11 cellular contexts compared by ENCODE assay signal in genomic region chr7:22660732-22661131, GRCh38.
DNase-seq lines count a peak whose midpoint lies in the region; ATAC-seq and TF ChIP-seq lines count a peak whose summit lies in the region.
"Had no signal": no experiment of that assay in that cellular context is flagged by ENCODE, and none has a peak within 500 bp of the region (broad histone marks: within the 10 kb centered on the region; RNA-seq: fewer than 3 reads in every experiment).

No MANE protein-coding gene starts in this region.

- peaks cover 2% of the 10 kb centered on the region; the same call in 1 of the 2 replicates for H3F3A ChIP-seq in PC-9 (ENCODE audit: insufficient read depth, low read depth)

- DNase-seq in Calu3 (no peak), PC-9 (no peak), iPS-NIHi7 (ENCODE audit: extremely low spot score) (peak; percentile 66), testis (no peak), HK-2 (ENCODE audit: unreplicated experiment) (no peak)
- DNase-seq in activated T-cell treated with anti-CD3 and anti-CD28 coated beads, Interleukin-2, amount 50 U/mL, for 72 hours: no peak
- DNase-seq: small intestine had no signal

- no peaks in the 10 kb centered on the region for H3K9me2 ChIP-seq in PC-9 (ENCODE audit: insufficient read depth)

- H3K4me3 ChIP-seq in PC-9 (no peak overlapping the region), testis (no peak overlapping the region)
- H3K4me3 ChIP-seq: gastroesophageal sphincter had no signal

- 69 to 84% methylated on average over 3 of the region's 3 CpGs for WGBS in testis, 2 donors

- no peak overlapping the region for H3K27ac ChIP-seq in PC-9
- no peak overlapping the region for H3K27ac ChIP-seq in testis
- H3K27ac ChIP-seq: gastroesophageal sphincter had no signal

- no peaks in the 10 kb centered on the region for H3K9me3 Mint-ChIP-seq in Calu3 (ENCODE audit: low read depth, unreplicated experiment)
- no peaks in the 10 kb centered on the region for H3K9me3 Mint-ChIP-seq in activated T-cell treated with anti-CD3 and anti-CD28 coated beads, Interleukin-2, amount 50 U/mL, for 72 hours
- no peaks in the 10 kb centered on the region for H3K9me3 Mint-ChIP-seq in activated T-helper 17 cell treated with anti-CD3 and anti-CD28 coated beads, Interleukin-2, amount 50 U/mL, for 72 hours

- H3K27me3 Mint-ChIP-seq in Calu3 (ENCODE audit: unreplicated experiment): no peaks in the 10 kb centered on the region
- peaks cover 31% of the 10 kb centered on the region for H3K27me3 Mint-ChIP-seq in activated T-cell treated with anti-CD3 and anti-CD28 coated beads, Interleukin-2, amount 50 U/mL, for 72 hours (ENCODE audit: low read depth)
- H3K27me3 Mint-ChIP-seq in activated T-helper 17 cell treated with anti-CD3 and anti-CD28 coated beads, Interleukin-2, amount 50 U/mL, for 72 hours: peaks cover 12% of the 10 kb centered on the region

- H3K4me1 ChIP-seq in PC-9 (replicated peaks; ENCODE audit: insufficient read depth) (peaks cover 11% of the 10 kb centered on the region), testis (no peaks in the 10 kb centered on the region)
- H3K4me1 ChIP-seq: gastroesophageal sphincter had no signal

- peaks cover 38% of the 10 kb centered on the region for H3K4me1 Mint-ChIP-seq in Calu3 (ENCODE audit: low read depth, unreplicated experiment)
- H3K4me1 Mint-ChIP-seq in activated T-cell treated with anti-CD3 and anti-CD28 coated beads, Interleukin-2, amount 50 U/mL, for 72 hours (ENCODE audit: low read depth): peaks cover 43% of the 10 kb centered on the region
- H3K4me1 Mint-ChIP-seq in activated T-helper 17 cell treated with anti-CD3 and anti-CD28 coated beads, Interleukin-2, amount 50 U/mL, for 72 hours: peaks cover 17% of the 10 kb centered on the region

- no peak overlapping the region for H3K4me2 ChIP-seq in PC-9

- no TSS peak for BruUV-seq in Calu3 (replicated peaks; lab: Mats Ljungman, UMichigan)
- BruUV-seq in PC-9 (replicated peaks; lab: Mats Ljungman, UMichigan): no TSS peak

- H3K36me3 ChIP-seq in PC-9 (ENCODE audit: low read depth) (no peaks in the 10 kb centered on the region), testis (ENCODE audit: low read depth, missing control alignments) (no peaks in the 10 kb centered on the region)
- H3K36me3 ChIP-seq: gastroesophageal sphincter had no signal

- H3K36me3 Mint-ChIP-seq in Calu3 (ENCODE audit: insufficient read depth, unreplicated experiment): peaks cover 5% of the 10 kb centered on the region
- H3K36me3 Mint-ChIP-seq in activated T-cell treated with anti-CD3 and anti-CD28 coated beads, Interleukin-2, amount 50 U/mL, for 72 hours (ENCODE audit: insufficient read depth in 2 of 2): no peaks in the 10 kb centered on the region
- H3K36me3 Mint-ChIP-seq in activated T-helper 17 cell treated with anti-CD3 and anti-CD28 coated beads, Interleukin-2, amount 50 U/mL, for 72 hours (ENCODE audit: low read depth): no peaks in the 10 kb centered on the region

- TF ChIP-seq POLR2A in testis (IDR thresholded peaks at IDR 0.05): no peak

- no peaks in the 10 kb centered on the region for H4K20me1 ChIP-seq in PC-9 (ENCODE audit: insufficient read depth)

- H3K9me3 ChIP-seq in PC-9 (ENCODE audit: insufficient read depth, low read depth) (no peaks in the 10 kb centered on the region), testis (no peaks in the 10 kb centered on the region)
- H3K9me3 ChIP-seq: gastroesophageal sphincter had no signal

- H3K4me3 Mint-ChIP-seq in Calu3 (ENCODE audit: low read depth, unreplicated experiment): no peak overlapping the region
- no peak overlapping the region for H3K4me3 Mint-ChIP-seq in activated T-cell treated with anti-CD3 and anti-CD28 coated beads, Interleukin-2, amount 50 U/mL, for 72 hours
- H3K4me3 Mint-ChIP-seq in activated T-helper 17 cell treated with anti-CD3 and anti-CD28 coated beads, Interleukin-2, amount 50 U/mL, for 72 hours: no peak overlapping the region
- H3K4me3 Mint-ChIP-seq: T-helper 1 cell treated with Interleukin-12 subunit alpha and Interleukin-12 subunit beta and Interleukin-4 antibody, amounts not matched to agents 30 μg/mL and 1 μg/mL, for 36 hours had no signal

- no peak overlapping the region for H3K27ac Mint-ChIP-seq in Calu3 (ENCODE audit: unreplicated experiment)
- H3K27ac Mint-ChIP-seq in activated T-cell treated with anti-CD3 and anti-CD28 coated beads, Interleukin-2, amount 50 U/mL, for 72 hours: no peak overlapping the region
- no peak overlapping the region for H3K27ac Mint-ChIP-seq in activated T-helper 17 cell treated with anti-CD3 and anti-CD28 coated beads, Interleukin-2, amount 50 U/mL, for 72 hours
- H3K27ac Mint-ChIP-seq: T-helper 1 cell treated with Interleukin-12 subunit alpha and Interleukin-12 subunit beta and Interleukin-4 antibody, amounts not matched to agents 30 μg/mL and 1 μg/mL, for 36 hours had no signal

- CTCF ChIA-PET in Calu3 (lab: Charles Lee): interaction anchor here (0.7 to 1.6 kb wide), 3 partner anchors 26 to 48 kb away, joined by 3 read pairs; no protein-coding TSS in a partner anchor
- CTCF ChIA-PET in PC-9 (lab: Charles Lee): interaction anchor here (0.6 kb wide), 1 partner anchor 67 kb away, joined by 3 read pairs; no protein-coding TSS in a partner anchor

- no peak overlapping the region for H2AFZ ChIP-seq in PC-9

- H3K79me2 ChIP-seq in PC-9 (ENCODE audit: low read depth): no peaks in the 10 kb centered on the region

- peak; percentile 46 for ATAC-seq in GM18868 (IDR thresholded peaks at IDR 0.05; ENCODE audit: unreplicated experiment)
- no peak for ATAC-seq in activated T-cell treated with anti-CD3 and anti-CD28 coated beads, Interleukin-2, amount 50 U/mL, for 72 hours (replicated peaks in 1 of 2)
- ATAC-seq in activated T-helper 17 cell treated with anti-CD3 and anti-CD28 coated beads, Interleukin-2, amount 50 U/mL, for 72 hours (replicated peaks): no peak
- ATAC-seq: gastroesophageal sphincter had no signal

- no peaks in the 10 kb centered on the region for H3K27me3 ChIP-seq in PC-9 (ENCODE audit: insufficient read depth, low read depth)
- no peaks in the 10 kb centered on the region for H3K27me3 ChIP-seq in testis
- H3K27me3 ChIP-seq: gastroesophageal sphincter had no signal

- intact Hi-C loops in Calu3 (cut with micrococcal nuclease; ENCODE audit: unreplicated experiment) (no loop called here), PC-9 (cut with micrococcal nuclease; ENCODE audit: unreplicated experiment) (no loop called here), testis (cut with DNase I; ENCODE audit: low total_unique reads) (no loop called here)

- POLR2A ChIA-PET in PC-9 (lab: Charles Lee; ENCODE audit: unreplicated experiment): no interaction called here

- TF ChIP-seq CTCF in Calu3 (IDR thresholded peaks at IDR 0.05; ENCODE audit: unreplicated experiment) (peak; percentile 38), PC-9 (conservative IDR thresholded peaks at IDR 0.05) (peak; percentile 38; the same call in 1 of the 2 replicates), testis (IDR thresholded peaks at IDR 0.05) (no peak)

Comparison
In these comparisons a context has a peak if more than half of its experiments do, and no peak if none do; other contexts are left out.
1. CTCF ChIP-seq: peak in Calu3 (single experiment) and PC-9 (single experiment); none in testis (0 of 3).